ENCODE assay signal across 8 cellular contexts in genomic region chr1:156465747-156466365, GRCh38. TPM values are rescaled to one million over a fixed set of nuclear protein-coding genes. Genes with fewer than 3 reads are reported as not detected.
A peak's percentile ranks its signal among the peaks of the same experiment; 100 is the strongest.
DNase-seq lines count a peak whose midpoint lies in the region; ATAC-seq, FAIRE-seq and TF ChIP-seq lines count a peak whose summit lies in the region.

No MANE protein-coding gene starts in this region.

- no peak overlapping the region for H3K4me3 ChIP-seq in BE2C (ENCODE audit: low read depth, low read length)
- H3K4me3 ChIP-seq in HCT116 (replicated peaks in 1 of 2; ENCODE audit: low read depth in 1 of 2, low read length in 2 of 2), result no peak overlapping the region
- no peak overlapping the region for H3K4me3 ChIP-seq in muscle layer of colon (ENCODE audit: low read depth in 1 of 2, low read length in 2 of 2)

- H3K4me1 Mint-ChIP-seq in brain, result no peaks in the 10 kb centered on the region
- H3K4me1 Mint-ChIP-seq in stimulated activated memory B cell treated with anti-CD40 and anti-IgM and Interleukin-4, amounts not matched to agents 10 μg/mL and 1 μg/mL and 100 μg/mL, for 72 hours, result peaks cover 24% of the 10 kb centered on the region

- CTCF ChIA-PET in HCT116 (lab: Charles Lee), result interaction anchor here (1.1 kb wide), 1 partner anchor 8 kb away, joined by 3 read pairs; no protein-coding TSS in a partner anchor

- DNase-seq in BE2C, result no peak
- DNase-seq in HCT116 (ENCODE audit: low read depth, low spot score), result no peak
- DNase-seq in stimulated activated naive CD4-positive, alpha-beta T cell (lab: John Stamatoyannopoulos, UW), result no peak
- no peak for DNase-seq in left colon
- no peak for DNase-seq in D721Med (ENCODE audit: insufficient read length, low spot score)

- RAD21 ChIA-PET in HCT116 (lab: Charles Lee; ENCODE audit: low non-redundant PET in 1 of 2, low total read pairs in 2 of 2, uncharacterized antibody in 2 of 2, unreplicated experiment in 2 of 2), result no interaction called here

- TF ChIP-seq CTCF in BE2C (IDR thresholded peaks at IDR 0.05; ENCODE audit: low read depth, low read length) (peak; percentile 30), HCT116 (IDR thresholded peaks at IDR 0.05 in 2 of 3, conservative IDR thresholded peaks at IDR 0.05 in 1 of 3; ENCODE audit: borderline replicate concordance in 1 of 3, insufficient read depth in 1 of 3, low read depth in 2 of 3, low read length in 2 of 3) (peak; percentile 14 to 42 (median 34); a peak in 5 of 6 replicates), brain (conservative IDR thresholded peaks at IDR 0.05) (no peak), D721Med (IDR thresholded peaks at IDR 0.05; ENCODE audit: insufficient read depth, missing control alignments) (no peak)

- no peaks in the 10 kb centered on the region for H3K9me3 Mint-ChIP-seq in brain
- no peaks in the 10 kb centered on the region for H3K9me3 Mint-ChIP-seq in stimulated activated memory B cell treated with anti-CD40 and anti-IgM and Interleukin-4, amounts not matched to agents 10 μg/mL and 1 μg/mL and 100 μg/mL, for 72 hours

- BruUV-seq in HCT116 (replicated peaks; lab: Mats Ljungman, UMichigan), result no TSS peak

- H3K36me3 ChIP-seq in BE2C (peaks cover 7% of the 10 kb centered on the region; the same call in 1 of the 2 replicates), HCT116 (ENCODE audit: control insufficient read depth in 1 of 2, insufficient read depth in 2 of 2, low read length in 2 of 2) (peaks cover 4 to 8% of the 10 kb centered on the region in 2 experiments; a peak in 2 of 4 replicates), muscle layer of colon (ENCODE audit: insufficient read depth, low read length) (peaks cover 58% of the 10 kb centered on the region)

- H3K27me3 Mint-ChIP-seq in brain, result no peaks in the 10 kb centered on the region
- H3K27me3 Mint-ChIP-seq in stimulated activated memory B cell treated with anti-CD40 and anti-IgM and Interleukin-4, amounts not matched to agents 10 μg/mL and 1 μg/mL and 100 μg/mL, for 72 hours, result no peaks in the 10 kb centered on the region

- H3K27me3 ChIP-seq in BE2C (no peaks in the 10 kb centered on the region), HCT116 (ENCODE audit: insufficient read depth, low read length) (no peaks in the 10 kb centered on the region), muscle layer of colon (ENCODE audit: control insufficient read depth in 1 of 2, insufficient read depth in 2 of 2, low read length in 2 of 2) (no peaks in the 10 kb centered on the region)

- H3K9ac ChIP-seq in HCT116 (ENCODE audit: low read length) (no peak overlapping the region), muscle layer of colon (ENCODE audit: low read length) (peak overlapping the region; percentile 5)

- POLR2A ChIA-PET in HCT116 (lab: Charles Lee), result no interaction called here

- no peaks in the 10 kb centered on the region for H3K79me2 ChIP-seq in HCT116 (ENCODE audit: insufficient read depth, low read length)

- H3K27ac ChIP-seq in HCT116 (ENCODE audit: low read depth, low read length) (no peak overlapping the region), muscle layer of colon (ENCODE audit: low read depth, low read length) (peak overlapping the region; percentile 8)

- no peak overlapping the region for H2AFZ ChIP-seq in HCT116 (ENCODE audit: low read depth, low read length, poor library complexity, severe bottlenecking)

- TF ChIP-seq POLR2A in HCT116 (IDR thresholded peaks at IDR 0.05; ENCODE audit: borderline replicate concordance, extremely low read depth, insufficient read depth, insufficient read length), result no peak

- peaks cover 30% of the 10 kb centered on the region for H3K36me3 Mint-ChIP-seq in brain
- peaks cover 41% of the 10 kb centered on the region for H3K36me3 Mint-ChIP-seq in stimulated activated memory B cell treated with anti-CD40 and anti-IgM and Interleukin-4, amounts not matched to agents 10 μg/mL and 1 μg/mL and 100 μg/mL, for 72 hours

- FAIRE-seq in D721Med (lab: Jason Lieb, UNC), result no peak

- intact Hi-C loops in HCT116 (cut with micrococcal nuclease) (no loop called here), left colon (cut with DNase I, micrococcal nuclease) (no loop called here)

- H3K4me2 ChIP-seq in HCT116 (ENCODE audit: low read length), result no peak overlapping the region

- H4K20me1 ChIP-seq in HCT116 (ENCODE audit: insufficient read depth), result no peaks in the 10 kb centered on the region

- H3K9me3 ChIP-seq in BE2C, result no peaks in the 10 kb centered on the region
- H3K9me3 ChIP-seq in HCT116 (ENCODE audit: control insufficient read depth in 1 of 2, insufficient read depth in 1 of 2, low read depth in 1 of 2, low read length in 2 of 2), result no peaks in the 10 kb centered on the region
- no peaks in the 10 kb centered on the region for H3K9me3 ChIP-seq in muscle layer of colon (ENCODE audit: low read length)

- TF ChIP-seq RAD21 in HCT116 (IDR thresholded peaks at IDR 0.05; ENCODE audit: low read depth), result no peak; the same call in 1 of the 2 replicates

- ATAC-seq in HCT116 (peak; percentile 57), left colon (no peak)
- ATAC-seq in stimulated activated memory B cell treated with anti-CD40 and anti-IgM and Interleukin-4, amounts not matched to agents 10 μg/mL and 1 μg/mL and 100 μg/mL, for 72 hours, result no peak

- no peaks in the 10 kb centered on the region for H3K4me1 ChIP-seq in BE2C
- peaks cover 9 to 30% of the 10 kb centered on the region in 2 experiments for H3K4me1 ChIP-seq in HCT116 (ENCODE audit: control insufficient read depth in 1 of 2, insufficient read depth in 2 of 2, low read length in 2 of 2)
- H3K4me1 ChIP-seq in muscle layer of colon (ENCODE audit: insufficient read depth, low read length), result peaks cover 29% of the 10 kb centered on the region

- H3K9me2 ChIP-seq in HCT116 (ENCODE audit: insufficient read depth), result no peaks in the 10 kb centered on the region

- H3K4me3 Mint-ChIP-seq in brain, result no peak overlapping the region
- H3K4me3 Mint-ChIP-seq in stimulated activated memory B cell treated with anti-CD40 and anti-IgM and Interleukin-4, amounts not matched to agents 10 μg/mL and 1 μg/mL and 100 μg/mL, for 72 hours, result no peak overlapping the region

- H3K27ac Mint-ChIP-seq in brain, result peak overlapping the region in 4 of 5 experiments; percentile 41 to 73 (median 52)
- H3K27ac Mint-ChIP-seq in stimulated activated memory B cell treated with anti-CD40 and anti-IgM and Interleukin-4, amounts not matched to agents 10 μg/mL and 1 μg/mL and 100 μg/mL, for 72 hours, result no peak overlapping the region

TF ChIP-seq in HCT116, 20 proteins besides CTCF, POLR2A, EP300 and RAD21:
- no peak for TF ChIP-seq CBX3 (IDR thresholded peaks at IDR 0.05; ENCODE audit: low read depth)
- no peak for TF ChIP-seq EZH2phosphoT487 (IDR thresholded peaks at IDR 0.05; ENCODE audit: borderline replicate concordance)
- TF ChIP-seq CEBPB (IDR thresholded peaks at IDR 0.05; ENCODE audit: low read depth), result no peak
- no peak for TF ChIP-seq SRF (IDR thresholded peaks at IDR 0.05; ENCODE audit: low read depth)

RNA-seq across cellular contexts. Expression of gene MEF2D, which starts 34.7 kb away (rescaled TPM):
- polyA plus RNA-seq in BE2C (2012; ENCODE audit: insufficient read depth, insufficient read length, low read depth), result 55.3 TPM
- total RNA-seq in HCT116 (2021; ENCODE audit: unreplicated experiment) (44.2 TPM), left colon (10 to 100 TPM; 45.9 to 66.4 TPM)
- 39.9 and 55.3 TPM in 2 replicates for polyA plus RNA-seq in HCT116 (2012)
- 22.7 TPM for polyA plus RNA-seq in brain (ENCODE audit: insufficient read depth, low read depth, low replicate concordance)

Comparison
In these comparisons a context has a peak if more than half of its experiments do, and no peak if none do; other contexts are left out.
1. CTCF ChIP-seq: peak in BE2C (single experiment) and HCT116 (3 of 3); none in brain (0 of 2) and D721Med (single experiment).